In genomic region chr18:36297419-36298112, GRCh38 we compare ENCODE assay signal across 8 cellular contexts. TPM values are rescaled to one million over a fixed set of nuclear protein-coding genes. Genes with fewer than 3 reads are reported as not detected.
DNase-seq lines count a peak whose midpoint lies in the region; ATAC-seq and TF ChIP-seq lines count a peak whose summit lies in the region.

FHOD3 (plus strand) TSS chr18:36297713; CDS start chr18:36297836, 123 bp downstream.

- H3K27me3 ChIP-seq in A673 (replicated peaks; ENCODE audit: insufficient read depth, low read depth, low read length, poor library complexity): peaks cover 82% of the 10 kb centered on the region

- H3K4me3 ChIP-seq in A673 (ENCODE audit: low read depth, low read length, poor library complexity, severe bottlenecking) (peak within 1 kb of the TSS; percentile 35), GM12865 (ENCODE audit: low read depth, low read length) (peak within 1 kb of the TSS; percentile 73), choroid plexus epithelial cell (ENCODE audit: low read depth, low read length) (peak within 1 kb of the TSS; percentile 55)

- POLR2A ChIA-PET in A673 (lab: Charles Lee; ENCODE audit: low non-redundant PET): no interaction called here

- TF ChIP-seq CTCF in A673 (conservative IDR thresholded peaks at IDR 0.05; ENCODE audit: low read depth, low read length) (no peak), GM12865 (IDR thresholded peaks at IDR 0.05; ENCODE audit: insufficient read depth, low read depth, low read length, missing control alignments) (no peak), choroid plexus epithelial cell (conservative IDR thresholded peaks at IDR 0.05; ENCODE audit: low read depth, low read length) (no peak)

- no peaks in the 10 kb centered on the region for H3K9me3 ChIP-seq in A673 (ENCODE audit: low read depth, low read length, poor library complexity, severe bottlenecking)

- intact Hi-C loops in A673 (cut with micrococcal nuclease; ENCODE audit: unreplicated experiment): loop anchor here (5.0 kb wide), 1 partner anchor 255 kb away; no protein-coding TSS in a partner anchor

- H3K36me3 ChIP-seq in A673 (ENCODE audit: insufficient read depth, low read length, poor library complexity, severe bottlenecking): no peaks in the 10 kb centered on the region

- no TSS peak for BruUV-seq in A673 (replicated peaks; lab: Mats Ljungman, UMichigan)

- CTCF ChIA-PET in A673 (lab: Charles Lee): no interaction called here

- H3K4me1 ChIP-seq in A673 (ENCODE audit: insufficient read depth, low read length, poor library complexity, severe bottlenecking): peaks cover 5% of the 10 kb centered on the region

- DNase-seq in A673 (ENCODE audit: low spot score) (no peak), GM12865 (ENCODE audit: low read depth) (peak; percentile 76), NCI-H510A treated with DMSO at 0.1 percent for 48 hours (lab: John Stamatoyannopoulos, UW) (peak; percentile 73), choroid plexus epithelial cell (ENCODE audit: low read depth) (peak; percentile 36), kidney glomerular epithelial cell (lab: John Stamatoyannopoulos, UW) (peak; percentile 20), SIG-M5 treated with dmso at 0.1 percent for 504 hours (lab: John Stamatoyannopoulos, UW; ENCODE audit: unreplicated experiment) (no peak)
- peak; percentile 34 for DNase-seq in stimulated activated CD8-positive, alpha-beta memory T cell treated with anti-CD3 and anti-CD28 coated beads, Interleukin-4, amount 100 ng/mL, for 48 hours

- ATAC-seq in HG02852 (IDR thresholded peaks at IDR 0.05; ENCODE audit: unreplicated experiment): peak; percentile 53

- no peak within 1 kb of the TSS for H3K27ac ChIP-seq in A673 (ENCODE audit: low read depth, low read length, poor library complexity, severe bottlenecking)

RNA-seq across cellular contexts. Expression of gene FHOD3, which starts in this region (rescaled TPM):
- 0.26 and 0.34 TPM in 2 replicates for total RNA-seq in A673 (2021)

Comparison
In these comparisons a context has a peak if more than half of its experiments do, and no peak if none do; other contexts are left out.
1. DNase-seq: peak in GM12865 (single experiment), NCI-H510A treated with DMSO at 0.1 percent for 48 hours (single experiment), choroid plexus epithelial cell (single experiment), kidney glomerular epithelial cell (single experiment) and stimulated activated CD8-positive, alpha-beta memory T cell treated with anti-CD3 and anti-CD28 coated beads, Interleukin-4, amount 100 ng/mL, for 48 hours (single experiment); none in A673 (single experiment) and SIG-M5 treated with dmso at 0.1 percent for 504 hours (single experiment).
2. Peak in every context shown above with its lines, with median percentiles within 50 percentile points of each other: H3K4me3 ChIP-seq.